Comparison of ENCODE assay signal across 32 cellular contexts in the genomic region with DNA sequence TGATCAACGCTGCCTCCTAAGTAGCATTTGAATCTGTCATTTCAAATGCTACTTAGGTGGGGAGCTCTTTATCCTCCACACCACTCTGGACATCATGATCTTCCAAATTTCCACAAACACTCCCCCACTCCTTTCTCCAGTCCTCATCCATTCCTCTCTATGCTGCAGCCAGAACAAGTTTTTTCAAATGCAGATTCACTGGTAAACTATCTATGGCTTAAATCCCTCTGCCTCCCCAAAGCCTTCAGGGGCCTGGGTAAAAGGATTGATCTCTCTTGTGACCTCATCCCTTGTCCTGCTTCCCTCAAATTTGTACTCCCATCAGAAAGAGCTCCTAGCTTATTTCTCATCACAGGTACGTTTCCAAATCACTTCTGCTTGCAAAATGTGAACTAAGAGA. TPM values are rescaled to one million over a fixed set of nuclear protein-coding genes. Genes with fewer than 3 reads are reported as not detected.
A peak's percentile ranks its signal among the peaks of the same experiment; 100 is the strongest.
DNase-seq lines count a peak whose midpoint lies in the region; ATAC-seq, FAIRE-seq and TF ChIP-seq lines count a peak whose summit lies in the region.
"Had no signal": no experiment of that assay in that cellular context is flagged by ENCODE, and none has a peak within 500 bp of the region (broad histone marks: within the 10 kb centered on the region; RNA-seq: fewer than 3 reads in every experiment).

No MANE protein-coding gene starts in this region.

- CTCF ChIA-PET in GM12878 (lab: Yijun Ruan, JAX) = interaction anchor here (1.4 kb wide), 1 partner anchor 44 kb away, joined by 3 read pairs; no protein-coding TSS in a partner anchor

- peak overlapping the region; percentile 93; the same call in 1 of the 2 replicates for H3K27ac ChIP-seq in GM23338 (ENCODE audit: low read depth)
- H3K27ac ChIP-seq in HUES48 (ENCODE audit: low read depth, low read length) = peak overlapping the region; percentile 17
- H3K27ac ChIP-seq in GM12878 (ENCODE audit: control insufficient read depth, insufficient read depth) = no peak overlapping the region; the same call in 1 of the 2 replicates
- no peak overlapping the region for H3K27ac ChIP-seq in neural progenitor cell
- H3K27ac ChIP-seq: body of pancreas, esophagus muscularis mucosa, heart left ventricle, lower lobe of right lung, psoas muscle, RWPE1, SJSA1, stomach had no signal

- RAD21 ChIA-PET in GM12878 (lab: Charles Lee; ENCODE audit: unreplicated experiment) = interaction anchor here (1.6 kb wide), 1 partner anchor 19 kb away, joined by 4 read pairs; a partner anchor contains a TSS

- no peak for TF ChIP-seq RAD21 in GM12878 (IDR thresholded peaks at IDR 0.05; ENCODE audit: insufficient read depth, low read depth, low read length)

- intact Hi-C loops in GM12878 (cut with micrococcal nuclease; ENCODE audit: unreplicated experiment) = loop anchor here (5.0 kb wide), 1 partner anchor 72 kb away; a partner anchor contains a TSS

- H4K20me1 ChIP-seq in GM23338 (replicated peaks; ENCODE audit: insufficient read depth) (peaks cover 30% of the 10 kb centered on the region), GM12878 (ENCODE audit: control insufficient read depth, insufficient read depth) (peaks cover 6% of the 10 kb centered on the region; the same call in 1 of the 2 replicates), neural progenitor cell (ENCODE audit: low read depth) (peaks cover 34% of the 10 kb centered on the region)

- H3K36me3 Mint-ChIP-seq in GM23338 (ENCODE audit: low read depth) (peaks cover 32% of the 10 kb centered on the region), neural progenitor cell (no peaks in the 10 kb centered on the region)

- BruUV-seq in GM12878 (replicated peaks; lab: Mats Ljungman, UMichigan) = no TSS peak

- H3K9me3 ChIP-seq in HUES48 (ENCODE audit: control insufficient read depth, insufficient read depth, low read length) (no peaks in the 10 kb centered on the region), GM12878 (replicated peaks; ENCODE audit: control insufficient read depth, insufficient read depth, low read length) (no peaks in the 10 kb centered on the region), neural progenitor cell (ENCODE audit: low read depth) (no peaks in the 10 kb centered on the region)
- H3K9me3 ChIP-seq: body of pancreas, esophagus muscularis mucosa, heart left ventricle, lower lobe of right lung, psoas muscle, SJSA1, stomach had no signal

- H3F3A ChIP-seq in GM23338 (replicated peaks; ENCODE audit: low read depth) = 0 out of 2 replicates have a peak, but pooled peaks cover 6% of the 10 kb centered on the region
- peaks cover 26% of the 10 kb centered on the region for H3F3A ChIP-seq in neural progenitor cell (ENCODE audit: low read depth)

- H3K4me1 Mint-ChIP-seq in GM23338 (peaks cover 66% of the 10 kb centered on the region), neural progenitor cell (peaks cover 32% of the 10 kb centered on the region)

- H3K4me1 ChIP-seq in GM23338 (ENCODE audit: insufficient read depth) = peaks cover 50% of the 10 kb centered on the region
- peaks cover 41% of the 10 kb centered on the region for H3K4me1 ChIP-seq in HUES48 (ENCODE audit: control insufficient read depth, insufficient read depth, low read length)
- H3K4me1 ChIP-seq in GM12878 (ENCODE audit: control insufficient read depth, insufficient read depth, low read length) = peaks cover 41% of the 10 kb centered on the region
- peaks cover 36% of the 10 kb centered on the region for H3K4me1 ChIP-seq in neural progenitor cell

- ATAC-seq in GM23338 (no peak), GM12878 (no peak)
- ATAC-seq: body of pancreas; heart left ventricle; lower lobe of right lung; naive thymus-derived CD4-positive, alpha-beta T cell; psoas muscle; sciatic nerve; T-cell had no signal

- no peak for TF ChIP-seq EP300 in GM12878 (IDR thresholded peaks at IDR 0.05; ENCODE audit: borderline replicate concordance in 1 of 2, control insufficient read depth in 1 of 2, low read depth in 2 of 2, low read length in 2 of 2)

- peaks cover 15% of the 10 kb centered on the region; the same call in 1 of the 2 replicates for H3K36me3 ChIP-seq in GM23338 (ENCODE audit: insufficient read depth)
- peaks cover 25% of the 10 kb centered on the region for H3K36me3 ChIP-seq in HUES48 (ENCODE audit: control insufficient read depth, insufficient read depth, low read length)
- no peaks in the 10 kb centered on the region; a peak in 2 of 4 replicates for H3K36me3 ChIP-seq in GM12878 (ENCODE audit: control insufficient read depth in 2 of 2, insufficient read depth in 2 of 2, low read length in 1 of 2)
- H3K36me3 ChIP-seq in neural progenitor cell = no peaks in the 10 kb centered on the region
- H3K36me3 ChIP-seq: esophagus muscularis mucosa, lower lobe of right lung, stomach had no signal

- 70% methylated on average over 2 of the region's 2 CpGs for WGBS in GM12878 (ENCODE audit: insufficient coverage, insufficient replicate concordance, low lambda C conversion rate, missing lambda C conversion rate)

- H3K9me3 Mint-ChIP-seq in GM23338 (no peaks in the 10 kb centered on the region; the same call in 2 of the 3 replicates), neural progenitor cell (no peaks in the 10 kb centered on the region)
- H3K9me3 Mint-ChIP-seq: activated B cell treated with CpG ODN at 0.5 μM for 24 hours; naive thymus-derived CD4-positive, alpha-beta T cell; T-cell had no signal

- H2AFZ ChIP-seq in GM23338 (peak overlapping the region; percentile 7; the same call in 1 of the 2 replicates), GM12878 (ENCODE audit: control insufficient read depth, low read depth, low read length) (peak overlapping the region; percentile 15; the same call in 1 of the 2 replicates), neural progenitor cell (replicated peaks) (peak overlapping the region; percentile 70)

- TF ChIP-seq CTCF in GM23338 (conservative IDR thresholded peaks at IDR 0.05; ENCODE audit: low read depth in 2 of 2) (no peak), GM12878 (IDR thresholded peaks at IDR 0.05 in 2 of 3, conservative IDR thresholded peaks at IDR 0.05 in 1 of 3; ENCODE audit: control insufficient read depth in 2 of 3, extremely low read depth in 1 of 3, insufficient read depth in 1 of 3, low read depth in 3 of 3, low read length in 3 of 3) (no peak), neural progenitor cell (IDR thresholded peaks at IDR 0.05) (no peak)

- H3K27ac Mint-ChIP-seq in GM23338 = peak overlapping the region; percentile 1; the same call in 1 of the 2 replicates
- H3K27ac Mint-ChIP-seq in neural progenitor cell = no peak overlapping the region
- H3K27ac Mint-ChIP-seq: activated B cell treated with CpG ODN at 0.5 μM for 24 hours, T-cell had no signal

- SMC1A ChIA-PET in GM12878 (lab: Charles Lee; ENCODE audit: uncharacterized antibody, unreplicated experiment) = no interaction called here

- H3K27me3 ChIP-seq in GM23338 (ENCODE audit: insufficient read depth) = no peaks in the 10 kb centered on the region
- no peaks in the 10 kb centered on the region for H3K27me3 ChIP-seq in HUES48 (ENCODE audit: control insufficient read depth, insufficient read depth, low read length)
- H3K27me3 ChIP-seq in GM12878 (replicated peaks in 1 of 2; ENCODE audit: control insufficient read depth in 2 of 2, insufficient read depth in 2 of 2, low read length in 1 of 2) = no peaks in the 10 kb centered on the region
- H3K27me3 ChIP-seq in neural progenitor cell = no peaks in the 10 kb centered on the region
- H3K27me3 ChIP-seq: body of pancreas, heart left ventricle, SJSA1, stomach had no signal

- no peak for FAIRE-seq in GM12878 (lab: Jason Lieb, UNC)
- FAIRE-seq: endometrium, HTR-8/SVneo had no signal

- peak; percentile 44 for DNase-seq in GM23338 (ENCODE audit: low spot score)
- DNase-seq in GM12878 (ENCODE audit: low read depth, low spot score) = no peak
- DNase-seq in neural progenitor cell (ENCODE audit: low spot score) = no peak
- no peak for DNase-seq in AG08395 (ENCODE audit: low spot score)
- DNase-seq in HCEC 1CT = no peak
- no peak for DNase-seq in activated gamma-delta T cell treated with Interleukin-2 at 50 U/mL for 16 hours
- DNase-seq: activated B cell treated with CpG ODN at 0.5 μM for 24 hours; activated naive CD4-positive, alpha-beta T cell treated with anti-CD3 and anti-CD28 coated beads, Interleukin-2, amount 50 U/mL, for 16 hours; body of pancreas; C1 segment of cervical spinal cord; foreskin fibroblast; GDM1; heart left ventricle; lower lobe of right lung; MM.1S; naive thymus-derived CD4-positive, alpha-beta T cell; NCI-H1417; NCI-H2081 treated with DMSO at 0.1 percent for 48 hours; NCI-H2227 treated with DMSO at 0.1 percent for 48 hours; nucleus accumbens; OCI-M1; psoas muscle; stimulated activated CD8-positive, alpha-beta memory T cell treated with anti-CD3 and anti-CD28 coated beads, Interleukin-4, amount 100 ng/mL, for 48 hours; stomach; T-cell had no signal

- H3K79me2 ChIP-seq in GM23338 (replicated peaks; ENCODE audit: insufficient read depth) (peaks cover 37% of the 10 kb centered on the region), GM12878 (ENCODE audit: control insufficient read depth, insufficient read depth, low read length) (peaks cover 37% of the 10 kb centered on the region), neural progenitor cell (ENCODE audit: low read depth) (peaks cover 37% of the 10 kb centered on the region)

- H3K4me3 Mint-ChIP-seq in GM23338 (peak overlapping the region; percentile 1; the same call in 2 of the 3 replicates), neural progenitor cell (no peak overlapping the region)

- H3K4me2 ChIP-seq in GM23338 (peak overlapping the region; percentile 76), GM12878 (ENCODE audit: control insufficient read depth, insufficient read depth) (no peak overlapping the region), neural progenitor cell (peak overlapping the region; percentile 9)

- H3K9ac ChIP-seq in HUES48 (ENCODE audit: low read depth, low read length) (peak overlapping the region; percentile 2; the same call in 1 of the 2 replicates), GM12878 (ENCODE audit: control insufficient read depth, insufficient read depth, low read length) (no peak overlapping the region), neural progenitor cell (no peak overlapping the region)

- TF ChIP-seq POLR2A in GM12878 (IDR thresholded peaks at IDR 0.05; ENCODE audit: low read depth, low read length) = no peak

- H3K4me3 ChIP-seq in GM23338 (peak overlapping the region; percentile 15; the same call in 1 of the 2 replicates), HUES48 (ENCODE audit: low read depth, low read length) (peak overlapping the region; percentile 27; the same call in 1 of the 2 replicates), GM12878 (no peak overlapping the region), neural progenitor cell (no peak overlapping the region)
- H3K4me3 ChIP-seq: body of pancreas, esophagus muscularis mucosa, heart left ventricle, lower lobe of right lung, psoas muscle, SJSA1, stomach had no signal

- POLR2A ChIA-PET in GM12878 (lab: Charles Lee) = no interaction called here

- no peaks in the 10 kb centered on the region for H3K9me2 ChIP-seq in GM23338 (ENCODE audit: insufficient read depth)

- H3K27me3 Mint-ChIP-seq in GM23338 (ENCODE audit: insufficient read depth, low read depth, poor library complexity) (peaks cover 12% of the 10 kb centered on the region), neural progenitor cell (ENCODE audit: insufficient read depth, low read depth) (peaks cover 4% of the 10 kb centered on the region)

- in situ Hi-C loops in GM12878 (cut with MboI) = loop anchor here (5.0 kb wide), 1 partner anchor 142 kb away; no protein-coding TSS in a partner anchor

RNA-seq across cellular contexts. Expression of a gene that starts 1.3 kb away (rescaled TPM):
- 218 and 220 TPM in 2 replicates for total RNA-seq in GM23338 (2014; rRNA removed; shearing (Covaris generic))
- polyA plus RNA-seq in GM23338 (2016; fragmentation: Nextera tagmentation; extraction: Ambion mirVana) (76.6 and 82.3 TPM in 2 replicates), GM12878 (2011; rRNA removed) (32.5 and 44.7 TPM in 2 replicates), GM12878 (2014; fragmentation: Illumina TruSeq; extraction: Trizol) (25.8 and 33.5 TPM in 2 replicates), GM12878 (2014; fragmentation: Nextera tagmentation; extraction: Ambion mirVana) (10 to 100 TPM; 11.7 to 12.0 TPM), GM12878 (2014; rRNA removed) (62.8 and 66.1 TPM in 2 replicates), GM12878 (2016; fragmentation: Nextera tagmentation; extraction: Ambion mirVana) (10 to 100 TPM; 78.0 to 78.8 TPM)
- total RNA-seq in GM12878 (2013; cell fraction: nucleolus; rRNA removed) = 74.1 and 86.4 TPM in 2 replicates
- total RNA-seq in GM12878 (2014; rRNA removed) (76.0 and 81.2 TPM in 2 replicates), GM12878 (2014; rRNA removed; fragmentation: Illumina TruSeq; extraction: Trizol) (39.9 and 44.5 TPM in 2 replicates), GM12878 (2021) (67.2 and 74.4 TPM in 2 replicates), neural progenitor cell (ENCODE audit: low replicate concordance) (35.0 and 60.9 TPM in 2 replicates)
- 14.7 TPM for polyA plus RNA-seq in GM12878 (2011; ENCODE audit: low read depth)
- 46.2 and 62.0 TPM in 2 replicates for polyA plus RNA-seq in GM12878 (2011; cell fraction: cytosol; rRNA removed)
- 106 and 115 TPM in 2 replicates for polyA plus RNA-seq in GM12878 (2011; cell fraction: nucleus; rRNA removed)
- polyA plus RNA-seq in GM12878 (2012) = 23.8 and 31.0 TPM in 2 replicates
- 57.4 and 84.3 TPM in 2 replicates for polyA minus RNA-seq in GM12878 (2011; rRNA and poly(A)+ RNA removed)
- 23.4 and 24.8 TPM in 2 replicates for polyA minus RNA-seq in GM12878 (2011; cell fraction: cytosol; rRNA and poly(A)+ RNA removed)
- 70.1 and 137 TPM in 2 replicates for polyA minus RNA-seq in GM12878 (2011; cell fraction: nucleus; rRNA and poly(A)+ RNA removed)

RNA-seq across cellular contexts. Expression of a gene that starts 19.0 kb away (rescaled TPM):
- total RNA-seq in GM23338 (2014; rRNA removed; shearing (Covaris generic)) = 1.1 and 3.7 TPM in 2 replicates
- polyA plus RNA-seq in GM23338 (2016; fragmentation: Nextera tagmentation; extraction: Ambion mirVana) (3.2 and 4.9 TPM in 2 replicates), GM12878 (2011; rRNA removed) (46.6 and 182 TPM in 2 replicates), GM12878 (2014; fragmentation: Illumina TruSeq; extraction: Trizol) (3.5 and 23.4 TPM in 2 replicates), GM12878 (2014; fragmentation: Nextera tagmentation; extraction: Ambion mirVana) (10 to 100 TPM; 49.6 to 92.9 TPM), GM12878 (2014; rRNA removed) (177 and 251 TPM in 2 replicates), GM12878 (2016; fragmentation: Nextera tagmentation; extraction: Ambion mirVana) (10 to 100 TPM; 80.7 to 91.1 TPM)
- total RNA-seq in GM12878 (2013; cell fraction: nucleolus; rRNA removed) = 14.5 and 16.0 TPM in 2 replicates
- total RNA-seq in GM12878 (2014; rRNA removed) (210 and 228 TPM in 2 replicates), GM12878 (2014; rRNA removed; fragmentation: Illumina TruSeq; extraction: Trizol) (48.5 and 53.8 TPM in 2 replicates), GM12878 (2021) (76.5 and 90.2 TPM in 2 replicates), neural progenitor cell (ENCODE audit: low replicate concordance) (0.56 and 0.65 TPM in 2 replicates)
- polyA plus RNA-seq in GM12878 (2011; ENCODE audit: low read depth) = 45.4 TPM
- 210 and 386 TPM in 2 replicates for polyA plus RNA-seq in GM12878 (2011; cell fraction: cytosol; rRNA removed)
- 219 and 271 TPM in 2 replicates for polyA plus RNA-seq in GM12878 (2011; cell fraction: nucleus; rRNA removed)
- polyA plus RNA-seq in GM12878 (2012) = 145 and 222 TPM in 2 replicates
- 49.6 and 80.3 TPM in 2 replicates for polyA minus RNA-seq in GM12878 (2011; rRNA and poly(A)+ RNA removed)
- polyA minus RNA-seq in GM12878 (2011; cell fraction: cytosol; rRNA and poly(A)+ RNA removed) = 44.1 and 44.6 TPM in 2 replicates
- 38.3 and 60.6 TPM in 2 replicates for polyA minus RNA-seq in GM12878 (2011; cell fraction: nucleus; rRNA and poly(A)+ RNA removed)

Comparison
In these comparisons a context has a peak if more than half of its experiments do, and no peak if none do; other contexts are left out.
1. H2AFZ ChIP-seq: peak in every context shown above with its lines; median percentile 70 in neural progenitor cell; 15 in GM12878; 7 in GM23338.
2. H3K27ac ChIP-seq: peak in GM23338 (single experiment) and HUES48 (single experiment); none in GM12878 (single experiment) and neural progenitor cell (single experiment).
3. H3K4me3 ChIP-seq: peak in GM23338 (single experiment) and HUES48 (single experiment); none in GM12878 (single experiment) and neural progenitor cell (single experiment).